In genomic region chr19:43533546-43534304, GRCh38 we compare ENCODE assay signal across 8 cellular contexts. TPM values are rescaled to one million over a fixed set of nuclear protein-coding genes. Genes with fewer than 3 reads are reported as not detected.
A peak's percentile ranks its signal among the peaks of the same experiment; 100 is the strongest.
DNase-seq lines count a peak whose midpoint lies in the region; ATAC-seq and TF ChIP-seq lines count a peak whose summit lies in the region.

No MANE protein-coding gene starts in this region.

- H3K9me2 ChIP-seq in Loucy (replicated peaks; ENCODE audit: low read depth, low read length) = no peaks in the 10 kb centered on the region

- peaks cover 30% of the 10 kb centered on the region for H3K36me3 Mint-ChIP-seq in nephron progenitor cell (ENCODE audit: low read depth)

- peak overlapping the region; percentile 71 for H2AFZ ChIP-seq in Loucy (ENCODE audit: low read length)

- no peaks in the 10 kb centered on the region for H3K79me2 ChIP-seq in Loucy (ENCODE audit: insufficient read depth, low read length)

- H3K27me3 Mint-ChIP-seq in nephron progenitor cell (ENCODE audit: low read depth, poor library complexity) = peaks cover 2% of the 10 kb centered on the region

- H3F3A ChIP-seq in Loucy (ENCODE audit: low read depth) = peaks cover 5% of the 10 kb centered on the region; the same call in 1 of the 2 replicates

- H3K36me3 ChIP-seq in Loucy (ENCODE audit: insufficient read depth, low read length) = peaks cover 10% of the 10 kb centered on the region; the same call in 1 of the 2 replicates

- H3K9me3 Mint-ChIP-seq in nephron progenitor cell = peaks cover 5% of the 10 kb centered on the region

- peak overlapping the region; percentile 98 for H3K27ac Mint-ChIP-seq in nephron progenitor cell

- peak overlapping the region; percentile 75 for H3K4me3 ChIP-seq in Loucy (ENCODE audit: low read length, poor library complexity, severe bottlenecking)
- peak overlapping the region; percentile 69 for H3K4me3 ChIP-seq in fibroblast of villous mesenchyme (ENCODE audit: low read depth, low read length)

- H4K20me1 ChIP-seq in Loucy (ENCODE audit: insufficient read depth, low read length, poor library complexity, severe bottlenecking) = no peaks in the 10 kb centered on the region

- peak overlapping the region; percentile 76 for H3K9ac ChIP-seq in Loucy (ENCODE audit: low read depth, low read length, poor library complexity, severe bottlenecking)

- H3K4me2 ChIP-seq in Loucy (ENCODE audit: low read depth, low read length, poor library complexity, severe bottlenecking) = peak overlapping the region; percentile 81

- peaks cover 4% of the 10 kb centered on the region for H3K4me1 ChIP-seq in Loucy (ENCODE audit: insufficient read depth, low read length, poor library complexity, severe bottlenecking)

- no peaks in the 10 kb centered on the region for H3K9me3 ChIP-seq in Loucy (ENCODE audit: insufficient read depth, low read depth, low read length)

- peak; percentile 32 for DNase-seq in DMS79 (lab: John Stamatoyannopoulos, UW)
- DNase-seq in GOT3 (lab: John Stamatoyannopoulos, UW) = peak; percentile 93
- peak; percentile 95 to 96 for DNase-seq in SHP77 (lab: John Stamatoyannopoulos, UW)
- DNase-seq in activated gamma-delta T cell treated with Interleukin-2 at 50 U/mL for 16 hours = peak; percentile 95
- peak; percentile 100 for DNase-seq in fibroblast of villous mesenchyme (ENCODE audit: low read depth)
- DNase-seq in nephron progenitor cell = peak; percentile 100
- peak; percentile 97 for DNase-seq in stimulated activated naive CD8-positive, alpha-beta T cell treated with anti-CD3 and anti-CD28 coated beads, Interleukin-15, Interleukin-2, amounts not matched to agents 100 U/mL and 50 U/mL, for 24 hours

- H3K4me3 Mint-ChIP-seq in nephron progenitor cell = peak overlapping the region; percentile 86

- TF ChIP-seq CTCF in Loucy (conservative IDR thresholded peaks at IDR 0.05; ENCODE audit: low read length) (no peak), fibroblast of villous mesenchyme (IDR thresholded peaks at IDR 0.05; ENCODE audit: insufficient read depth, low read depth, low read length) (no peak), nephron progenitor cell (IDR thresholded peaks at IDR 0.05) (no peak)

- H3K27me3 ChIP-seq in Loucy (ENCODE audit: insufficient read depth, low read length, poor library complexity, severe bottlenecking) = no peaks in the 10 kb centered on the region

- H3K4me1 Mint-ChIP-seq in nephron progenitor cell = peaks cover 33% of the 10 kb centered on the region

- peak; percentile 85 for ATAC-seq in stimulated activated naive CD8-positive, alpha-beta T cell treated with anti-CD3 and anti-CD28 coated beads, Interleukin-15, Interleukin-2, amounts not matched to agents 100 U/mL and 50 U/mL, for 24 hours

RNA-seq across cellular contexts. Expression of gene ZNF575, which starts 0.7 kb away (rescaled TPM):
- under 0.01 and 0.64 TPM in 2 replicates for total RNA-seq in fibroblast of villous mesenchyme

RNA-seq across cellular contexts. Expression of gene ETHE1, which starts 6.7 kb away (rescaled TPM):
- total RNA-seq in fibroblast of villous mesenchyme = 113 and 121 TPM in 2 replicates

RNA-seq across cellular contexts. Expression of gene PHLDB3, which starts 29.2 kb away (rescaled TPM):
- total RNA-seq in fibroblast of villous mesenchyme = 8.7 and 13.4 TPM in 2 replicates

RNA-seq across cellular contexts. Expression of gene XRCC1, which starts 41.6 kb away (rescaled TPM):
- 22.9 and 28.9 TPM in 2 replicates for total RNA-seq in fibroblast of villous mesenchyme

RNA-seq across cellular contexts. Expression of gene PINLYP, which starts 41.9 kb away (rescaled TPM):
- 3.5 TPM in 2 replicates for total RNA-seq in fibroblast of villous mesenchyme

Comparison
In these comparisons a context has a peak if more than half of its experiments do, and no peak if none do; other contexts are left out.
1. Peak in every context shown above with its lines: DNase-seq, ATAC-seq and H3K4me3 ChIP-seq.
2. DNase-seq: peak in every context shown above with its lines; median percentile 100 in fibroblast of villous mesenchyme; 100 in nephron progenitor cell; 97 in stimulated activated naive CD8-positive, alpha-beta T cell treated with anti-CD3 and anti-CD28 coated beads, Interleukin-15, Interleukin-2, amounts not matched to agents 100 U/mL and 50 U/mL, for 24 hours; 96 in SHP77; 95 in activated gamma-delta T cell treated with Interleukin-2 at 50 U/mL for 16 hours; 93 in GOT3; 32 in DMS79.